Comparison of ENCODE assay signal across 14 cellular contexts in the genomic region with DNA sequence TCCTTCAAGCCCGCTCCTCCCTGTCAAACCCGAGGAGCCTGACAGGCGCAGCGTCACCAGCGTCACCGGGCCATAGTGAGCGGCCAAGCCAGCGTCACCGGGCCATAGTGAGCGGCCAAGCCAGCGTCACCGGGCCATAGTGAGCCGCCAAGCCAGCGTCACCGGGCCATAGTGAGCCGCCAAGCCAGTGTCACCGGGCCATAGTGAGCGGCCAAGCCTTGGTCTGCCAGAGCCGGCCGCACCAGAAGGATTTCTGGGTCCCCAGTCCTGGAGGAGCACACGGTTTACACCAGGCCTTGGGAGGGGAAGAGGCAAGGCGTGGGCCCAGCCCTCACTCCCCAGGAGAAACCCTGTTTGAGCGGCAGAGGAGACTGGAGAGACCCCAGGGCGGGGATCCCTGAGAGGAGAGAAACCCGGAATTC. TPM values are rescaled to one million over a fixed set of nuclear protein-coding genes. Genes with fewer than 3 reads are reported as not detected.
DNase-seq lines count a peak whose midpoint lies in the region; ATAC-seq, FAIRE-seq and TF ChIP-seq lines count a peak whose summit lies in the region.
"Had no signal": no experiment of that assay in that cellular context is flagged by ENCODE, and none has a peak within 500 bp of the region (broad histone marks: within the 10 kb centered on the region; RNA-seq: fewer than 3 reads in every experiment).

No MANE protein-coding gene starts in this region.

- H3K4me2 ChIP-seq in GM23248 (ENCODE audit: unreplicated experiment) (no peak overlapping the region), astrocyte (ENCODE audit: low read length) (peak overlapping the region; percentile 70), skeletal muscle satellite cell (ENCODE audit: low read length) (peak overlapping the region; percentile 60)

- peak overlapping the region; percentile 82; the same call in 1 of the 2 replicates for H3K9ac ChIP-seq in GM23248
- H3K9ac ChIP-seq in astrocyte (ENCODE audit: low read length), result peak overlapping the region; percentile 90
- no peak overlapping the region for H3K9ac ChIP-seq in kidney (ENCODE audit: low read length in 2 of 2)
- H3K9ac ChIP-seq in skeletal muscle satellite cell (ENCODE audit: low read depth, low read length), result peak overlapping the region; percentile 88

- H2AFZ ChIP-seq in GM23248 (no peak overlapping the region), astrocyte (ENCODE audit: low read depth, low read length) (no peak overlapping the region)

- DNase-seq in GM23248 (no peak), astrocyte (ENCODE audit: low read depth) (no peak), kidney (peak; percentile 65), NCI-H2081 (lab: John Stamatoyannopoulos, UW) (no peak), NCI-H1436 treated with DMSO at 0.1 percent for 48 hours (lab: John Stamatoyannopoulos, UW) (no peak)
- DNase-seq: NCI-H1105, NCI-H69 had no signal

- H3K4me1 Mint-ChIP-seq in astrocyte (ENCODE audit: low read depth, unreplicated experiment), result peaks cover 44% of the 10 kb centered on the region

- no peaks in the 10 kb centered on the region for H3K36me3 ChIP-seq in GM23248 (ENCODE audit: low read depth)
- H3K36me3 ChIP-seq in astrocyte (ENCODE audit: insufficient read depth, low read length), result no peaks in the 10 kb centered on the region
- no peaks in the 10 kb centered on the region for H3K36me3 ChIP-seq in kidney (ENCODE audit: control insufficient read depth in 1 of 2, insufficient read depth in 2 of 2, low read length in 2 of 2)
- no peaks in the 10 kb centered on the region for H3K36me3 ChIP-seq in skeletal muscle satellite cell (ENCODE audit: insufficient read depth, low read length)
- H3K36me3 ChIP-seq: cardiac muscle cell had no signal

- in situ Hi-C loops in GM23248 (cut with MboI), result no loop called here

- no peak overlapping the region for H3K4me3 Mint-ChIP-seq in astrocyte (ENCODE audit: unreplicated experiment)
- H3K4me3 Mint-ChIP-seq: activated T-helper 1 cell treated with anti-CD3 and anti-CD28 coated beads, Interleukin-12 subunit alpha, Interleukin-12 subunit beta, Interleukin-2, Interleukin-4 antibody, amounts not matched to agents 30 ng/mL and 10 ng/mL and 1 ng/mL, durations not matched to agents 14 hours and 24 hours and 36 hours had no signal

- no peaks in the 10 kb centered on the region for H4K20me1 ChIP-seq in GM23248 (ENCODE audit: insufficient read depth)
- H4K20me1 ChIP-seq in astrocyte (ENCODE audit: insufficient read depth, low read length), result no peaks in the 10 kb centered on the region

- no peak for FAIRE-seq in astrocyte (lab: Jason Lieb, UNC)
- FAIRE-seq in kidney (lab: Jason Lieb, UNC), result no peak
- FAIRE-seq: islet of Langerhans had no signal

- 91 to 92% methylated on average over 20 to 21 of the region's 25 CpGs for WGBS in GM23248 (ENCODE audit: low coverage in 1 of 2, low lambda C conversion rate in 2 of 2, missing lambda C conversion rate in 2 of 2), 2 experiments

- intact Hi-C loops in kidney (cut with DNase I), result no loop called here

- H3K4me1 ChIP-seq in GM23248 (ENCODE audit: insufficient read depth) (peaks cover 23% of the 10 kb centered on the region), astrocyte (ENCODE audit: insufficient read depth, low read length) (peaks cover 42% of the 10 kb centered on the region), kidney (ENCODE audit: control insufficient read depth in 1 of 2, insufficient read depth in 1 of 2, low read depth in 1 of 2, low read length in 2 of 2) (peaks cover 9 to 11% of the 10 kb centered on the region in 2 donors), skeletal muscle satellite cell (ENCODE audit: control insufficient read depth, insufficient read depth, low read length) (peaks cover 52% of the 10 kb centered on the region)

- ATAC-seq in HG03135 (IDR thresholded peaks at IDR 0.05; ENCODE audit: unreplicated experiment) (no peak), GM19455 (IDR thresholded peaks at IDR 0.05; ENCODE audit: unreplicated experiment) (no peak)
- ATAC-seq: activated CD4-positive, CD25-positive, alpha-beta regulatory T cell treated with anti-CD3 and anti-CD28 coated beads, Interleukin-2, amount 50 U/mL, for 24 hours had no signal

- no peak overlapping the region for H3K4me3 ChIP-seq in GM23248
- H3K4me3 ChIP-seq in astrocyte (ENCODE audit: insufficient read depth, low read depth, low read length), result no peak overlapping the region
- H3K4me3 ChIP-seq in kidney (ENCODE audit: low read length in 2 of 2), result no peak overlapping the region
- peak overlapping the region; percentile 44 for H3K4me3 ChIP-seq in skeletal muscle satellite cell (ENCODE audit: low read length)
- H3K4me3 ChIP-seq: cardiac muscle cell had no signal

- H3K36me3 Mint-ChIP-seq in astrocyte (ENCODE audit: low read depth, unreplicated experiment), result no peaks in the 10 kb centered on the region

- TF ChIP-seq CTCF in astrocyte (IDR thresholded peaks at IDR 0.05; ENCODE audit: insufficient read depth, low read depth, low read length) (no peak), kidney (IDR thresholded peaks at IDR 0.05; ENCODE audit: borderline replicate concordance, extremely low read depth, insufficient read depth) (no peak)

- H3K27me3 ChIP-seq in GM23248 (replicated peaks; ENCODE audit: insufficient read depth) (no peaks in the 10 kb centered on the region), astrocyte (ENCODE audit: insufficient read depth, low read length) (no peaks in the 10 kb centered on the region), skeletal muscle satellite cell (ENCODE audit: control insufficient read depth, insufficient read depth, low read length) (no peaks in the 10 kb centered on the region)
- H3K27me3 ChIP-seq: cardiac muscle cell had no signal

- H3K79me2 ChIP-seq in GM23248 (ENCODE audit: insufficient read depth), result no peaks in the 10 kb centered on the region
- H3K79me2 ChIP-seq in astrocyte (ENCODE audit: insufficient read depth, low read length), result no peaks in the 10 kb centered on the region

- H3K27ac Mint-ChIP-seq in astrocyte (ENCODE audit: unreplicated experiment), result peak overlapping the region; percentile 99
- H3K27ac Mint-ChIP-seq: activated T-helper 1 cell treated with anti-CD3 and anti-CD28 coated beads, Interleukin-12 subunit alpha, Interleukin-12 subunit beta, Interleukin-2, Interleukin-4 antibody, amounts not matched to agents 30 ng/mL and 10 ng/mL and 1 ng/mL, durations not matched to agents 14 hours and 24 hours and 36 hours had no signal

- H3K27me3 Mint-ChIP-seq in astrocyte (ENCODE audit: low read depth, unreplicated experiment), result no peaks in the 10 kb centered on the region

- H3K27ac ChIP-seq in GM23248 (peak overlapping the region; percentile 95), astrocyte (ENCODE audit: low read depth, low read length) (peak overlapping the region; percentile 99), kidney (ENCODE audit: low read depth in 2 of 2, low read length in 2 of 2) (peak overlapping the region; percentile 92 to 98)
- H3K27ac ChIP-seq: cardiac muscle cell had no signal

- 0 out of 2 replicates have a peak, but pooled peaks cover 5% of the 10 kb centered on the region for H3F3A ChIP-seq in GM23248 (ENCODE audit: insufficient read depth)

- no peaks in the 10 kb centered on the region for H3K9me3 Mint-ChIP-seq in astrocyte (ENCODE audit: unreplicated experiment)
- H3K9me3 Mint-ChIP-seq: activated T-helper 1 cell treated with anti-CD3 and anti-CD28 coated beads, Interleukin-12 subunit alpha, Interleukin-12 subunit beta, Interleukin-2, Interleukin-4 antibody, amounts not matched to agents 30 ng/mL and 10 ng/mL and 1 ng/mL, durations not matched to agents 14 hours and 24 hours and 36 hours had no signal

- H3K9me2 ChIP-seq in GM23248 (ENCODE audit: insufficient read depth), result no peaks in the 10 kb centered on the region

- H3K9me3 ChIP-seq in GM23248 (ENCODE audit: low read depth) (no peaks in the 10 kb centered on the region), astrocyte (ENCODE audit: insufficient read depth, low read depth, low read length) (no peaks in the 10 kb centered on the region), kidney (ENCODE audit: control insufficient read depth in 1 of 2, low read length in 2 of 2) (no peaks in the 10 kb centered on the region), skeletal muscle satellite cell (replicated peaks; ENCODE audit: low read length) (no peaks in the 10 kb centered on the region)

RNA-seq across cellular contexts. Expression of gene COL18A1, which starts 39.8 kb away (rescaled TPM):
- total RNA-seq in GM23248 (2014; rRNA removed; shearing (Covaris generic)), result 24.2 and 30.5 TPM in 2 replicates
- polyA plus RNA-seq in GM23248 (2016; fragmentation: Nextera tagmentation; extraction: Ambion mirVana) (1.7 and 1.8 TPM in 2 replicates), kidney (ENCODE audit: insufficient read depth, low read depth, low replicate concordance) (150 TPM)
- total RNA-seq in astrocyte (616 and 692 TPM in 2 replicates), kidney (316 TPM)
- total RNA-seq in skeletal muscle satellite cell (2012; rRNA removed), result 25.6 and 40.2 TPM in 2 replicates

Comparison
In these comparisons a context has a peak if more than half of its experiments do, and no peak if none do; other contexts are left out.
1. H3K9ac ChIP-seq: peak in GM23248 (single experiment), astrocyte (single experiment) and skeletal muscle satellite cell (single experiment); none in kidney (0 of 2).
2. RNA of gene COL18A1, which starts 39.8 kb away (total RNA-seq): 616 to 692 TPM in astrocyte and 316 TPM in kidney (single experiment); 24.2 to 30.5 TPM in GM23248; every median in the first group is over 10 times any median in the second.
3. Peak in every context shown above with its lines, with median percentiles within 50 percentile points of each other: H3K27ac ChIP-seq.